ENCODE assay signal across 16 cellular contexts in genomic region chr2:19124135-19124534, GRCh38.
A peak's percentile ranks its signal among the peaks of the same experiment; 100 is the strongest.
DNase-seq lines count a peak whose midpoint lies in the region; ATAC-seq and TF ChIP-seq lines count a peak whose summit lies in the region.
"Had no signal": no experiment of that assay in that cellular context is flagged by ENCODE, and none has a peak within 500 bp of the region (broad histone marks: within the 10 kb centered on the region; RNA-seq: fewer than 3 reads in every experiment).

No MANE protein-coding gene starts in this region.

- H3K4me3 ChIP-seq in brain microvascular endothelial cell (ENCODE audit: low read depth, low read length) (no peak overlapping the region), kidney epithelial cell (ENCODE audit: low read depth, low read length) (no peak overlapping the region), psoas muscle (no peak overlapping the region)
- H3K4me3 ChIP-seq: coronary artery, suprapubic skin had no signal

- ATAC-seq in GM21576 (IDR thresholded peaks at IDR 0.05; ENCODE audit: unreplicated experiment): no peak
- ATAC-seq in sciatic nerve: no peak
- no peak for ATAC-seq in GM19455 (IDR thresholded peaks at IDR 0.05; ENCODE audit: unreplicated experiment)
- no peak for ATAC-seq in psoas muscle

- DNase-seq in AG08395 (ENCODE audit: low spot score): peak; percentile 78
- peak; percentile 73 for DNase-seq in HT1080 (ENCODE audit: low read depth)
- peak; percentile 93 for DNase-seq in brain microvascular endothelial cell
- DNase-seq in kidney epithelial cell (ENCODE audit: low read depth): peak; percentile 16
- no peak for DNase-seq in sciatic nerve (ENCODE audit: low spot score)
- DNase-seq in psoas muscle: no peak
- DNase-seq: BE2C; DMS153; midbrain; NCI-H1048; stimulated activated CD4-positive, alpha-beta T cell treated with anti-CD3 and anti-CD28 coated beads, Interleukin-12 subunit alpha, Interleukin-12 subunit beta, amount 100 ng/mL, for 4 hours; SW 1271 had no signal

- H3K27me3 ChIP-seq in brain microvascular endothelial cell (replicated peaks): no peaks in the 10 kb centered on the region
- H3K27me3 ChIP-seq in kidney epithelial cell (ENCODE audit: control insufficient read depth, insufficient read depth, low read length): no peaks in the 10 kb centered on the region
- no peaks in the 10 kb centered on the region for H3K27me3 ChIP-seq in psoas muscle (ENCODE audit: insufficient read depth in 3 of 3, low read length in 2 of 3)
- H3K27me3 ChIP-seq: BE2C, suprapubic skin had no signal

- no peaks in the 10 kb centered on the region for H3K9me3 ChIP-seq in psoas muscle
- H3K9me3 ChIP-seq: BE2C, suprapubic skin had no signal

- WGBS in psoas muscle, 3 donors: 80 to 93% (median 86%) methylated on average over 5 of the region's 5 CpGs

- in situ Hi-C loops in brain microvascular endothelial cell (cut with HindIII; ENCODE audit: low pct_ligation_motif_present, low sequenced_read_pairs): no loop called here

- no peaks in the 10 kb centered on the region for H3K4me1 ChIP-seq in psoas muscle
- H3K4me1 ChIP-seq: BE2C had no signal

- H3K36me3 ChIP-seq in brain microvascular endothelial cell (replicated peaks): no peaks in the 10 kb centered on the region
- no peaks in the 10 kb centered on the region for H3K36me3 ChIP-seq in kidney epithelial cell (ENCODE audit: control insufficient read depth, insufficient read depth, low read length)
- H3K36me3 ChIP-seq in psoas muscle (ENCODE audit: insufficient read depth in 1 of 2, low read depth in 1 of 2): no peaks in the 10 kb centered on the region
- H3K36me3 ChIP-seq: BE2C, suprapubic skin had no signal

- TF ChIP-seq CTCF in brain microvascular endothelial cell (IDR thresholded peaks at IDR 0.05; ENCODE audit: low read depth, low read length, missing control alignments) (no peak), kidney epithelial cell (IDR thresholded peaks at IDR 0.05; ENCODE audit: insufficient read depth, low read length, poor library complexity, severe bottlenecking) (no peak), psoas muscle (IDR thresholded peaks at IDR 0.05) (no peak)

- intact Hi-C loops in sciatic nerve (cut with DNase I) (no loop called here), psoas muscle (cut with DNase I) (no loop called here)

- H3K27ac ChIP-seq in brain microvascular endothelial cell (peak overlapping the region; percentile 30), psoas muscle (no peak overlapping the region)
- H3K27ac ChIP-seq: coronary artery, suprapubic skin had no signal

Comparison
In these comparisons a context has a peak if more than half of its experiments do, and no peak if none do; other contexts are left out.
1. DNase-seq: peak in AG08395 (single experiment), HT1080 (single experiment), brain microvascular endothelial cell (single experiment) and kidney epithelial cell (single experiment); none in sciatic nerve (single experiment) and psoas muscle (0 of 2).